ENCODE assay signal across 7 cellular contexts in genomic region chr10:71458387-71458786, GRCh38.
"Had no signal": no experiment of that assay in that cellular context is flagged by ENCODE, and none has a peak within 500 bp of the region (broad histone marks: within the 10 kb centered on the region; RNA-seq: fewer than 3 reads in every experiment).

No MANE protein-coding gene starts in this region.

- FAIRE-seq: GM12878, GM12891, GM12892, GM18507, GM19239 had no signal

- DNase-seq: GDM1, GF-D8 had no signal

- ATAC-seq: GM12878 had no signal

- H3K4me3 ChIP-seq: GM12878 had no signal
